Comparison of ENCODE assay signal across 8 cellular contexts in genomic region chr20:47677314-47678129, GRCh38.
A peak's percentile ranks its signal among the peaks of the same experiment; 100 is the strongest.
DNase-seq lines count a peak whose midpoint lies in the region; ATAC-seq and TF ChIP-seq lines count a peak whose summit lies in the region.

No MANE protein-coding gene starts in this region.

- H3K27me3 ChIP-seq in A673 (replicated peaks; ENCODE audit: insufficient read depth, low read depth, low read length, poor library complexity), result no peaks in the 10 kb centered on the region
- no peaks in the 10 kb centered on the region for H3K27me3 ChIP-seq in neural progenitor cell
- H3K27me3 ChIP-seq in tibial nerve, result no peaks in the 10 kb centered on the region

- 23 to 51% methylated on average over 9 to 18 of the region's 18 CpGs for WGBS in tibial nerve, 2 donors

- peaks cover 7% of the 10 kb centered on the region for H3K27me3 Mint-ChIP-seq in neural progenitor cell (ENCODE audit: insufficient read depth, low read depth)

- POLR2A ChIA-PET in A673 (lab: Charles Lee; ENCODE audit: low non-redundant PET), result no interaction called here

- no peaks in the 10 kb centered on the region for H4K20me1 ChIP-seq in neural progenitor cell (ENCODE audit: low read depth)

- CTCF ChIA-PET in A673 (lab: Charles Lee), result interaction anchor here (0.6 to 1.4 kb wide), 5 partner anchors 47 to 943 kb away, joined by 3 to 11 read pairs (median 3); no protein-coding TSS in a partner anchor

- H3K4me3 Mint-ChIP-seq in neural progenitor cell, result no peak overlapping the region

- TF ChIP-seq EP300 in tibial nerve (IDR thresholded peaks at IDR 0.05), result no peak

- H3K79me2 ChIP-seq in neural progenitor cell (ENCODE audit: low read depth), result no peaks in the 10 kb centered on the region

- TF ChIP-seq CTCF in A673 (conservative IDR thresholded peaks at IDR 0.05; ENCODE audit: low read depth, low read length), result peak; percentile 91
- peak; percentile 84 for TF ChIP-seq CTCF in GM13976 (IDR thresholded peaks at IDR 0.05; ENCODE audit: borderline replicate concordance, control extremely low read depth, extremely low read depth, insufficient read depth, missing control alignments)
- TF ChIP-seq CTCF in neural progenitor cell (IDR thresholded peaks at IDR 0.05), result peak; percentile 85
- peak; percentile 48 to 76 (median 61) for TF ChIP-seq CTCF in tibial nerve (IDR thresholded peaks at IDR 0.05)

- H2AFZ ChIP-seq in neural progenitor cell (replicated peaks), result no peak overlapping the region

- H3K4me1 ChIP-seq in A673 (ENCODE audit: insufficient read depth, low read length, poor library complexity, severe bottlenecking) (no peaks in the 10 kb centered on the region), neural progenitor cell (no peaks in the 10 kb centered on the region), tibial nerve (peaks cover 0 to 10% (median 0%) of the 10 kb centered on the region in 4 donors)

- H3K4me1 Mint-ChIP-seq in neural progenitor cell, result peaks cover 17% of the 10 kb centered on the region

- no peak overlapping the region for H3K9ac ChIP-seq in neural progenitor cell

- intact Hi-C loops in A673 (cut with micrococcal nuclease; ENCODE audit: unreplicated experiment), result loop anchor here (5.0 to 10.0 kb wide), 2 partner anchors 617 to 945 kb away; no protein-coding TSS in a partner anchor

- DNase-seq in A673 (ENCODE audit: low spot score), result peak; percentile 35
- peak; percentile 88 for DNase-seq in GM13976 (ENCODE audit: low spot score)
- peak; percentile 41 for DNase-seq in NCI-H345 treated with DMSO at 0.1 percent for 48 hours (lab: John Stamatoyannopoulos, UW; ENCODE audit: unreplicated experiment)
- DNase-seq in activated CD4-positive, alpha-beta T cell treated with anti-CD3 and anti-CD28 coated beads, Interleukin-2, amount 50 U/mL, for 4 hours, result peak; percentile 44 to 54
- peak; percentile 20 for DNase-seq in effector CD8-positive, alpha-beta T cell (lab: John Stamatoyannopoulos, UW)
- peak; percentile 75 for DNase-seq in neural progenitor cell (ENCODE audit: low spot score)
- DNase-seq in tibial nerve (ENCODE audit: low spot score in 2 of 2), result no peak

- H3K27ac ChIP-seq in A673 (ENCODE audit: low read depth, low read length, poor library complexity, severe bottlenecking), result no peak overlapping the region
- no peak overlapping the region for H3K27ac ChIP-seq in neural progenitor cell
- H3K27ac ChIP-seq in tibial nerve, result no peak overlapping the region

- TF ChIP-seq POLR2A in tibial nerve (IDR thresholded peaks at IDR 0.05), result no peak

- ATAC-seq in GM18861 (IDR thresholded peaks at IDR 0.05; ENCODE audit: unreplicated experiment), result no peak

- H3K9me3 Mint-ChIP-seq in neural progenitor cell, result no peaks in the 10 kb centered on the region

- in situ Hi-C loops in GM13976 (cut with MboI; ENCODE audit: low sequenced_read_pairs, unreplicated experiment), result loop anchor here (25.0 kb wide), 1 partner anchor 935 kb away; no protein-coding TSS in a partner anchor

- no peaks in the 10 kb centered on the region for H3K36me3 Mint-ChIP-seq in neural progenitor cell

- H3F3A ChIP-seq in neural progenitor cell (ENCODE audit: low read depth), result no peaks in the 10 kb centered on the region

- no peak overlapping the region for H3K4me2 ChIP-seq in neural progenitor cell

- H3K27ac Mint-ChIP-seq in neural progenitor cell, result no peak overlapping the region

- no TSS peak for BruUV-seq in A673 (replicated peaks; lab: Mats Ljungman, UMichigan)

- H3K4me3 ChIP-seq in A673 (ENCODE audit: low read depth, low read length, poor library complexity, severe bottlenecking), result no peak overlapping the region
- H3K4me3 ChIP-seq in neural progenitor cell, result no peak overlapping the region
- no peak overlapping the region for H3K4me3 ChIP-seq in tibial nerve

- H3K36me3 ChIP-seq in A673 (ENCODE audit: insufficient read depth, low read length, poor library complexity, severe bottlenecking), result no peaks in the 10 kb centered on the region
- H3K36me3 ChIP-seq in neural progenitor cell, result no peaks in the 10 kb centered on the region
- H3K36me3 ChIP-seq in tibial nerve, result peaks cover 0 to 5% (median 0%) of the 10 kb centered on the region in 3 donors

- no peaks in the 10 kb centered on the region for H3K9me3 ChIP-seq in A673 (ENCODE audit: low read depth, low read length, poor library complexity, severe bottlenecking)
- H3K9me3 ChIP-seq in neural progenitor cell (ENCODE audit: low read depth), result no peaks in the 10 kb centered on the region
- H3K9me3 ChIP-seq in tibial nerve, result no peaks in the 10 kb centered on the region

Comparison
In these comparisons a context has a peak if more than half of its experiments do, and no peak if none do; other contexts are left out.
1. DNase-seq: peak in A673 (single experiment), GM13976 (single experiment), NCI-H345 treated with DMSO at 0.1 percent for 48 hours (single experiment), activated CD4-positive, alpha-beta T cell treated with anti-CD3 and anti-CD28 coated beads, Interleukin-2, amount 50 U/mL, for 4 hours (2 of 2), effector CD8-positive, alpha-beta T cell (single experiment) and neural progenitor cell (single experiment); none in tibial nerve (0 of 2).
2. Peak in every context shown above with its lines, with median percentiles within 50 percentile points of each other: CTCF ChIP-seq.